ENCODE assay signal across 14 cellular contexts in genomic region chr7:114310344-114311118, GRCh38.
DNase-seq lines count a peak whose midpoint lies in the region; ATAC-seq and TF ChIP-seq lines count a peak whose summit lies in the region.
"Had no signal": no experiment of that assay in that cellular context is flagged by ENCODE, and none has a peak within 500 bp of the region (broad histone marks: within the 10 kb centered on the region; RNA-seq: fewer than 3 reads in every experiment).

No MANE protein-coding gene starts in this region.

- H3K27me3 ChIP-seq in A673 (replicated peaks; ENCODE audit: insufficient read depth, low read depth, low read length, poor library complexity) (no peaks in the 10 kb centered on the region), smooth muscle cell (ENCODE audit: low read depth) (peaks cover 2% of the 10 kb centered on the region)
- H3K27me3 ChIP-seq: Peyer's patch, right lobe of liver had no signal

- POLR2A ChIA-PET in A673 (lab: Charles Lee; ENCODE audit: low non-redundant PET) = no interaction called here

- no peak overlapping the region for H3K9ac ChIP-seq in smooth muscle cell (ENCODE audit: low read depth)

- no peaks in the 10 kb centered on the region for H4K20me1 ChIP-seq in smooth muscle cell (ENCODE audit: low read depth)

- TF ChIP-seq CTCF in A673 (conservative IDR thresholded peaks at IDR 0.05; ENCODE audit: low read depth, low read length) (0 out of 2 replicates have a peak, but pooled peaks have one; percentile 17), GM13976 (IDR thresholded peaks at IDR 0.05; ENCODE audit: borderline replicate concordance, control extremely low read depth, extremely low read depth, insufficient read depth, missing control alignments) (peak; percentile 5), epithelial cell of esophagus (IDR thresholded peaks at IDR 0.05; ENCODE audit: insufficient read depth, low read depth, low read length, missing control alignments) (peak; percentile 21), smooth muscle cell (IDR thresholded peaks at IDR 0.05; ENCODE audit: borderline replicate concordance, insufficient read depth, poor library complexity, severe bottlenecking) (no peak)

- no peaks in the 10 kb centered on the region for H3K79me2 ChIP-seq in smooth muscle cell (ENCODE audit: low read depth)

- H3K4me3 ChIP-seq in A673 (ENCODE audit: low read depth, low read length, poor library complexity, severe bottlenecking) (no peak overlapping the region), epithelial cell of esophagus (ENCODE audit: low read length) (no peak overlapping the region), smooth muscle cell (no peak overlapping the region)
- H3K4me3 ChIP-seq: Peyer's patch, right lobe of liver had no signal

- intact Hi-C loops in A673 (cut with micrococcal nuclease; ENCODE audit: unreplicated experiment) = no loop called here

- no peaks in the 10 kb centered on the region for H3F3A ChIP-seq in smooth muscle cell (ENCODE audit: low read depth)

- BruUV-seq in A673 (replicated peaks; lab: Mats Ljungman, UMichigan) = no TSS peak

- H3K36me3 ChIP-seq in A673 (ENCODE audit: insufficient read depth, low read length, poor library complexity, severe bottlenecking) (no peaks in the 10 kb centered on the region), smooth muscle cell (ENCODE audit: low read depth) (no peaks in the 10 kb centered on the region)
- H3K36me3 ChIP-seq: Peyer's patch, right lobe of liver had no signal

- CTCF ChIA-PET in A673 (lab: Charles Lee) = interaction anchor here (0.6 to 0.7 kb wide), 3 partner anchors 11 to 1364 kb away, joined by 3 to 4 read pairs (median 4); no protein-coding TSS in a partner anchor

- H3K4me1 ChIP-seq in A673 (ENCODE audit: insufficient read depth, low read length, poor library complexity, severe bottlenecking) = no peaks in the 10 kb centered on the region
- no peaks in the 10 kb centered on the region for H3K4me1 ChIP-seq in smooth muscle cell (ENCODE audit: low read depth)
- H3K4me1 ChIP-seq: Peyer's patch, right lobe of liver had no signal

- DNase-seq in A673 (ENCODE audit: low spot score) (no peak), GM13976 (ENCODE audit: low spot score) (no peak), NCI-H2171 treated with DMSO at 0.1 percent for 48 hours (lab: John Stamatoyannopoulos, UW) (peak; percentile 49), epithelial cell of esophagus (ENCODE audit: low read depth) (peak; percentile 5), smooth muscle cell (lab: John Stamatoyannopoulos, UW; ENCODE audit: unreplicated experiment) (no peak)
- no peak for DNase-seq in activated CD4-positive, alpha-beta T cell treated with anti-CD3 and anti-CD28 coated beads, Interleukin-2, amount 50 U/mL, for 1 hour
- DNase-seq: activated CD4-positive, alpha-beta T cell treated with anti-CD3 and anti-CD28 coated beads for 48 hours; head of caudate nucleus; naive thymus-derived CD8-positive, alpha-beta T cell; Peyer's patch; right lobe of liver had no signal

- ATAC-seq in GM21528 (IDR thresholded peaks at IDR 0.05; ENCODE audit: low FRiP score, unreplicated experiment) = no peak
- no peak for ATAC-seq in GM18873 (IDR thresholded peaks at IDR 0.05; ENCODE audit: low FRiP score, unreplicated experiment)
- ATAC-seq: naive thymus-derived CD8-positive, alpha-beta T cell had no signal

- H3K27ac ChIP-seq in A673 (ENCODE audit: low read depth, low read length, poor library complexity, severe bottlenecking) (no peak overlapping the region), smooth muscle cell (ENCODE audit: low read depth) (no peak overlapping the region)
- H3K27ac ChIP-seq: HL-60, Peyer's patch, right lobe of liver had no signal

- H3K9me3 ChIP-seq in A673 (ENCODE audit: low read depth, low read length, poor library complexity, severe bottlenecking) (no peaks in the 10 kb centered on the region), smooth muscle cell (replicated peaks; ENCODE audit: low read depth) (no peaks in the 10 kb centered on the region)
- H3K9me3 ChIP-seq: Peyer's patch, right lobe of liver had no signal

- in situ Hi-C loops in GM13976 (cut with MboI; ENCODE audit: low sequenced_read_pairs, unreplicated experiment) = no loop called here

- H3K4me2 ChIP-seq in smooth muscle cell = no peak overlapping the region

- no peak overlapping the region for H2AFZ ChIP-seq in smooth muscle cell (ENCODE audit: low read depth)

- 90% methylated on average over 7 of the region's 7 CpGs for WGBS in smooth muscle cell (ENCODE audit: low lambda C conversion rate)

Comparison
In these comparisons a context has a peak if more than half of its experiments do, and no peak if none do; other contexts are left out.
1. DNase-seq: peak in NCI-H2171 treated with DMSO at 0.1 percent for 48 hours (single experiment) and epithelial cell of esophagus (single experiment); none in A673 (single experiment), GM13976 (single experiment), smooth muscle cell (single experiment) and activated CD4-positive, alpha-beta T cell treated with anti-CD3 and anti-CD28 coated beads, Interleukin-2, amount 50 U/mL, for 1 hour (single experiment).